ENCODE assay signal across 13 cellular contexts in the genomic region with DNA sequence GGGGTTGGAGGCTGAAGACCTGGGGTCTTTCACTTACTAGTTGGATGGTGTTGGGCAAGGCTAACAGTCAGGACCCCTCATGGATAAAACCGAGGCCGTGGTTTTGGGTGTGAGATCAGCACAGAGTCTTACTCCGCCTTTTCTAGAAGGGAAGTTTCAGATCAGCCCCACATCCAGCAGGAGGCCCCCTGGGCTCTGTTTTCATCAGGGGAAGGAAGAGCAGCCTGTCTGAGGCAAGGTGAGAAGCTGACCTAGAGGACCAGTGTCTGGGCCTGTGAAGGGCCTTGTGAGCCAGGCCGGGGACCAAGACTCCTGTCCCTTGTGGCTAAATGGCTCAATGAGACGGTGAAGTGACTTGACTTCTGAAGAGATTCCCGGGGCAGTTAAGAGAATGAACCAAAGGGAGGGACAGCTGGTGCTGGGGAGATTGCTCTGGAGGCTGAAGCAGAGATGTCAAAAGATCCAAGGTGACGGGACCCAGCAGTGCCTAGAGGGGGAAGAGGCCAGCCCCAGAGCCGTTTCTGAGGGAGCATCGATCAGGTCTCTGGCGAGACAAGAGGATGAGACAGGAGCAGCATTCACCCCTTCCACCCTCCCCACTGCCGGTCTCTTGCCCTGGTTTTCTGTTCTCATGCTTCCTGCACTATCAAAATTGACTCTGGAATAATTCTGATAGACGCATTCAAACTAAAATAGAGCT.
"Had no signal": no experiment of that assay in that cellular context is flagged by ENCODE, and none has a peak within 500 bp of the region (broad histone marks: within the 10 kb centered on the region; RNA-seq: fewer than 3 reads in every experiment).

No MANE protein-coding gene starts in this region.

- H3K4me1 Mint-ChIP-seq: central memory CD8-positive, alpha-beta T cell had no signal

- ATAC-seq: activated CD4-positive, CD25-positive, alpha-beta regulatory T cell treated with anti-CD3 and anti-CD28 coated beads, Interleukin-2, amount 50 U/mL, for 24 hours; activated T-cell treated with anti-CD3 and anti-CD28 coated beads, Interleukin-2, amount 50 U/mL, for 4 hours; esophagus mucosa; heart right ventricle had no signal

- H3K4me3 ChIP-seq: heart right ventricle, right atrium auricular region, skin epidermis had no signal

- H3K9me3 ChIP-seq: heart right ventricle, right atrium auricular region had no signal

- DNase-seq: activated gamma-delta T cell; activated T-cell treated with anti-CD3 and anti-CD28 coated beads, Interleukin-2, amount 50 U/mL, for 4 hours; heart right ventricle; mesendoderm; SHP77; T-helper 2 cell had no signal

- H3K27me3 Mint-ChIP-seq: dendritic cell treated with granulocyte-macrophage colony-stimulating factor and Interleukin-4, amounts not matched to agents 40 ng/mL and 50 ng/mL, for 4 days had no signal

- H3K4me3 Mint-ChIP-seq: activated T-cell treated with anti-CD3 and anti-CD28 coated beads, Interleukin-2, amount 50 U/mL, for 4 hours; central memory CD8-positive, alpha-beta T cell; dendritic cell treated with granulocyte-macrophage colony-stimulating factor and Interleukin-4, amounts not matched to agents 40 ng/mL and 50 ng/mL, for 4 days; type B pancreatic cell had no signal

- H3K9me3 Mint-ChIP-seq: activated T-cell treated with anti-CD3 and anti-CD28 coated beads, Interleukin-2, amount 50 U/mL, for 4 hours; central memory CD8-positive, alpha-beta T cell; dendritic cell treated with granulocyte-macrophage colony-stimulating factor and Interleukin-4, amounts not matched to agents 40 ng/mL and 50 ng/mL, for 4 days; type B pancreatic cell had no signal

- H3K27ac Mint-ChIP-seq: dendritic cell treated with granulocyte-macrophage colony-stimulating factor and Interleukin-4, amounts not matched to agents 40 ng/mL and 50 ng/mL, for 4 days; type B pancreatic cell had no signal

- H3K27me3 ChIP-seq: heart right ventricle, right atrium auricular region had no signal

- H3K27ac ChIP-seq: heart right ventricle, skin epidermis had no signal
